Comparison of ENCODE assay signal across 17 cellular contexts in genomic region chr11:8603696-8604077, GRCh38. TPM values are rescaled to one million over a fixed set of nuclear protein-coding genes. Genes with fewer than 3 reads are reported as not detected.
DNase-seq lines count a peak whose midpoint lies in the region; ATAC-seq and TF ChIP-seq lines count a peak whose summit lies in the region.
"Had no signal": no experiment of that assay in that cellular context is flagged by ENCODE, and none has a peak within 500 bp of the region (broad histone marks: within the 10 kb centered on the region; RNA-seq: fewer than 3 reads in every experiment).

No MANE protein-coding gene starts in this region.

- BruUV-seq in mammary epithelial cell (replicated peaks; lab: Mats Ljungman, UMichigan): TSS peak; percentile 99

- TF ChIP-seq CTCF in mammary epithelial cell (conservative IDR thresholded peaks at IDR 0.05 in 1 of 2, IDR thresholded peaks at IDR 0.05 in 1 of 2; ENCODE audit: extremely low read depth in 1 of 2, insufficient read depth in 1 of 2, low read depth in 1 of 2, low read length in 2 of 2) (no peak), mesothelial cell of epicardium (IDR thresholded peaks at IDR 0.05; ENCODE audit: unreplicated experiment) (no peak)
- TF ChIP-seq CTCF in CD4-positive, alpha-beta T cell (IDR thresholded peaks at IDR 0.05): no peak

- peaks cover 25% of the 10 kb centered on the region for H3K4me1 ChIP-seq in ACC112 (ENCODE audit: control insufficient read depth, insufficient read depth, low read length, unreplicated experiment)
- H3K4me1 ChIP-seq in mammary epithelial cell (ENCODE audit: insufficient read depth, low read length): peaks cover 17% of the 10 kb centered on the region

- in situ Hi-C loops in mammary epithelial cell (cut with MboI; ENCODE audit: low sequenced_read_pairs in 2 of 2): loop anchor here in 1 of 2 donors (5.0 kb wide), 1 partner anchor 79 kb away; the partner anchor contains the start of genes RPL27A and TRIM66

- H2AFZ ChIP-seq in ACC112 (ENCODE audit: low read length, unreplicated experiment): no peak overlapping the region
- no peak overlapping the region for H2AFZ ChIP-seq in mammary epithelial cell (ENCODE audit: low read depth, low read length)

- dilution Hi-C loops in mammary epithelial cell (cut with HindIII; ENCODE audit: low sequenced_read_pairs): no loop called here

- H3K4me3 ChIP-seq in ACC112 (ENCODE audit: low read depth, low read length) (no peak overlapping the region), mammary epithelial cell (replicated peaks in 1 of 3; ENCODE audit: insufficient read depth in 1 of 3, low read depth in 2 of 3, low read length in 3 of 3) (no peak overlapping the region)
- H3K4me3 ChIP-seq: cardiac muscle cell, heart right ventricle, MG63 had no signal

- peak overlapping the region; percentile 43; the same call in 1 of the 2 replicates for H3K27ac ChIP-seq in ACC112 (ENCODE audit: low read depth, low read length)
- H3K27ac ChIP-seq in mammary epithelial cell (ENCODE audit: insufficient read depth, low read depth, low read length): no peak overlapping the region
- no peak overlapping the region for H3K27ac ChIP-seq in CD4-positive, alpha-beta T cell (ENCODE audit: low read depth, low read length)
- H3K27ac ChIP-seq: cardiac muscle cell had no signal

- H3K27me3 Mint-ChIP-seq in mesothelial cell of epicardium (ENCODE audit: low read depth): peaks cover 12% of the 10 kb centered on the region
- H3K27me3 Mint-ChIP-seq in CD4-positive, alpha-beta T cell: peaks cover 38% of the 10 kb centered on the region

- DNase-seq in mammary epithelial cell (no peak), NCI-H2029 treated with DMSO at 0.1 percent for 48 hours (lab: John Stamatoyannopoulos, UW) (no peak), mesothelial cell of epicardium (ENCODE audit: low spot score in 2 of 2, unreplicated experiment in 2 of 2) (no peak), DMS79 treated with DMSO at 0.1 percent for 48 hours (lab: John Stamatoyannopoulos, UW) (no peak)
- DNase-seq in CD4-positive, alpha-beta T cell: no peak
- DNase-seq: NCI-H187 treated with DMSO at 0.1 percent for 48 hours, NCI-H510A had no signal

- WGBS in mammary epithelial cell (ENCODE audit: low coverage, missing lambda C conversion rate): 84% methylated on average over 2 of the region's 2 CpGs

- H3K79me2 ChIP-seq in ACC112 (ENCODE audit: control insufficient read depth, insufficient read depth, low read length, unreplicated experiment): no peaks in the 10 kb centered on the region
- no peaks in the 10 kb centered on the region for H3K79me2 ChIP-seq in mammary epithelial cell (ENCODE audit: insufficient read depth, low read length)

- POLR2A ChIA-PET in CD4-positive, alpha-beta T cell (lab: Charles Lee): no interaction called here

- no peaks in the 10 kb centered on the region for H3K36me3 Mint-ChIP-seq in mesothelial cell of epicardium
- H3K36me3 Mint-ChIP-seq in CD4-positive, alpha-beta T cell (ENCODE audit: low read depth): no peaks in the 10 kb centered on the region

- CTCF ChIA-PET in mammary epithelial cell (lab: Charles Lee; ENCODE audit: low non-redundant PET): no interaction called here
- CTCF ChIA-PET in CD4-positive, alpha-beta T cell (lab: Charles Lee): no interaction called here

- no peaks in the 10 kb centered on the region for H3K36me3 ChIP-seq in ACC112 (ENCODE audit: insufficient read depth, low read length)
- no peaks in the 10 kb centered on the region for H3K36me3 ChIP-seq in mammary epithelial cell (ENCODE audit: insufficient read depth, low read length)
- H3K36me3 ChIP-seq: cardiac muscle cell, heart right ventricle, MG63 had no signal

- peak; percentile 16 for ATAC-seq in GM19351 (IDR thresholded peaks at IDR 0.05; ENCODE audit: unreplicated experiment)
- peak; percentile 15 for ATAC-seq in HG03354 (IDR thresholded peaks at IDR 0.05; ENCODE audit: poor library complexity, severe bottlenecking, unreplicated experiment)
- ATAC-seq in CD4-positive, alpha-beta T cell (ENCODE audit: poor library complexity): no peak

- H3K9me3 Mint-ChIP-seq in mesothelial cell of epicardium: no peaks in the 10 kb centered on the region
- no peaks in the 10 kb centered on the region for H3K9me3 Mint-ChIP-seq in CD4-positive, alpha-beta T cell
- H3K9me3 Mint-ChIP-seq: activated CD4-positive, alpha-beta T cell treated with anti-CD3 and anti-CD28 coated beads, Interleukin-2, amount 10 ng/mL, durations not matched to agents 7 days and 5 days had no signal

- no peak overlapping the region for H3K4me3 Mint-ChIP-seq in mesothelial cell of epicardium
- H3K4me3 Mint-ChIP-seq in CD4-positive, alpha-beta T cell: no peak overlapping the region
- H3K4me3 Mint-ChIP-seq: activated CD4-positive, alpha-beta T cell treated with anti-CD3 and anti-CD28 coated beads, Interleukin-2, amount 10 ng/mL, durations not matched to agents 7 days and 5 days; activated naive CD8-positive, alpha-beta T cell had no signal

- no peaks in the 10 kb centered on the region for H3K27me3 ChIP-seq in ACC112 (ENCODE audit: insufficient read depth, low read length)
- H3K27me3 ChIP-seq in mammary epithelial cell (ENCODE audit: insufficient read depth, low read length): no peaks in the 10 kb centered on the region
- peaks cover 3% of the 10 kb centered on the region for H3K27me3 ChIP-seq in CD4-positive, alpha-beta T cell (ENCODE audit: control insufficient read depth, insufficient read depth, low read length)
- H3K27me3 ChIP-seq: cardiac muscle cell, MG63 had no signal

- no peaks in the 10 kb centered on the region for H3K4me1 Mint-ChIP-seq in mesothelial cell of epicardium
- H3K4me1 Mint-ChIP-seq in CD4-positive, alpha-beta T cell (ENCODE audit: low read depth): no peaks in the 10 kb centered on the region
- H3K4me1 Mint-ChIP-seq: activated CD4-positive, alpha-beta T cell treated with anti-CD3 and anti-CD28 coated beads, Interleukin-2, amount 10 ng/mL, durations not matched to agents 7 days and 5 days had no signal

- H3K4me2 ChIP-seq in mammary epithelial cell (ENCODE audit: insufficient read depth, low read depth, low read length): peak overlapping the region; percentile 11

- H3K9me3 ChIP-seq in mammary epithelial cell (replicated peaks; ENCODE audit: insufficient read depth, low read length): no peaks in the 10 kb centered on the region
- H3K9me3 ChIP-seq in CD4-positive, alpha-beta T cell (ENCODE audit: control insufficient read depth, low read length): no peaks in the 10 kb centered on the region
- H3K9me3 ChIP-seq: heart right ventricle, MG63 had no signal

- H3K9ac ChIP-seq in mammary epithelial cell (ENCODE audit: insufficient read depth, low read length): no peak overlapping the region

- H4K20me1 ChIP-seq in mammary epithelial cell (ENCODE audit: insufficient read depth, low read length): no peaks in the 10 kb centered on the region

- no peak overlapping the region for H3K27ac Mint-ChIP-seq in mesothelial cell of epicardium
- no peak overlapping the region for H3K27ac Mint-ChIP-seq in CD4-positive, alpha-beta T cell
- H3K27ac Mint-ChIP-seq: activated CD4-positive, alpha-beta T cell treated with anti-CD3 and anti-CD28 coated beads, Interleukin-2, amount 10 ng/mL, durations not matched to agents 7 days and 5 days; activated naive CD8-positive, alpha-beta T cell had no signal

- intact Hi-C loops in mammary epithelial cell (cut with micrococcal nuclease): loop anchor here (2.0 to 10.0 kb wide), 5 partner anchors 79 to 361 kb away; partner anchors contain the start of genes AKIP1, RPL27A, TMEM9B and TRIM66
- intact Hi-C loops in CD4-positive, alpha-beta T cell (cut with DNase I, micrococcal nuclease): no loop called here

RNA-seq across cellular contexts. Expression of gene STK33, which starts 9.7 kb away (rescaled TPM):
- under 1 TPM in 1 of 2 donors, not detected in 1; 0.17 TPM for total RNA-seq in mammary epithelial cell
- 0.29 TPM for polyA plus RNA-seq in mammary epithelial cell
- polyA minus RNA-seq in mammary epithelial cell: not detected
- 9.8 to 12.2 TPM (median 11.6 TPM) in 3 replicates for total RNA-seq in mesothelial cell of epicardium
- total RNA-seq in CD4-positive, alpha-beta T cell: not detected
- total RNA-seq: HT-29, SK-MEL-5 had no signal
